ENCODE assay signal across 8 cellular contexts in the genomic region with DNA sequence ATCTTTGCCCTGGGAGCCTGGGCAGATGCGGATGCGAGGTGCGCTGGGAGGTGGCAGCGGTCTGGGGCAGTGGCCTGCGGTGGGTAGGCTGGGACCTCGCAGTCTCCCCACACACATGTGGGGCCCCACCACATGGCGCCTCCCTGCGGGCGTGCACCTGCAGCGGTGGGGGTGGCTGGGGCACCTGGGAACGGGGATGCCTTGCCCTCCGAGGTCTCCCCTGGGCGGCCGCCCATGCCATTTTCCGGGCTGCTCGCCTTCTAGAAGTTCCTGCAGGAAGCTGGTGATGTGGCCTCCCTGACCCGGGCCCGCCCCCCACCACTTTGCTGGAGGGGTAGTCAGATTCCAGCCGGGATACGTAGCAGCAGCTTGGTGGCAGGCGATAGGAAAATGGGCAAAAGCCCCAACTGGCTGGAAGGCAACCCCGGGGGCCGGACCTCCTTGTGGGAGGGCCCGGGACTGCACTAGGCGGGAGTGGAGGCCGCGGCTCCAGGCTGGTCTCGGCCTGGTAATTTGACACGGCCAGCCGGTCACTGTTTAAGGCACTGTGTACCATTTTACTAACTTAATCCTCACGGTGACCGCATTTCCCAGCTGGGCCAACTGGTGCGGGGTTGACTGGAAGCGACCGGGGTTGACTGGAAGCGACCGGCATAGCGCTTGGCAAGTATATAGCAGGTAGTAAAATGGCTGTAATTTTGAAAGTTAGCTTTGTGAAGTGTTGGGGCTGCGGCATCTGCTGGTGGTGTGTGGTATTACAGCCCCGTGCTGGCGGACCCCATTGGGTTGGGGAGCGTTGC. TPM values are rescaled to one million over a fixed set of nuclear protein-coding genes. Genes with fewer than 3 reads are reported as not detected.
A peak's percentile ranks its signal among the peaks of the same experiment; 100 is the strongest.
DNase-seq lines count a peak whose midpoint lies in the region; ATAC-seq and TF ChIP-seq lines count a peak whose summit lies in the region.

No MANE protein-coding gene starts in this region.

- H2BK120ac ChIP-seq in trophoblast cell (ENCODE audit: insufficient read depth, low read length, poor library complexity), result no peak overlapping the region

- H2AK5ac ChIP-seq in trophoblast cell (ENCODE audit: low read length), result no peak overlapping the region

- no CpG with 5 or more reads among the region's 42 CpGs for WGBS in trophoblast cell (ENCODE audit: extremely low coverage, insufficient coverage, insufficient read length)

- peak; percentile 71 for DNase-seq in ELR (ENCODE audit: low read depth)
- peak; percentile 61 for DNase-seq in LHCN-M2 (ENCODE audit: low read depth)
- DNase-seq in WTC11 (ENCODE audit: low spot score), result peak; percentile 88
- peak; percentile 64 for DNase-seq in fibroblast of gingiva (ENCODE audit: low read depth)
- peak; percentile 50 to 68 for DNase-seq in trophoblast cell

- no peak overlapping the region for H3K4me3 ChIP-seq in trophoblast cell (ENCODE audit: low read depth, low read length)

- H3K18ac ChIP-seq in trophoblast cell (ENCODE audit: low read length), result no peak overlapping the region

- H4K8ac ChIP-seq in trophoblast cell (ENCODE audit: low read depth, low read length), result peak overlapping the region; percentile 25

- ATAC-seq in WTC11 (peak; percentile 86), GM21528 (IDR thresholded peaks at IDR 0.05; ENCODE audit: low FRiP score, unreplicated experiment) (no peak), HG02981 (IDR thresholded peaks at IDR 0.05; ENCODE audit: unreplicated experiment) (no peak), HG03196 (IDR thresholded peaks at IDR 0.05; ENCODE audit: unreplicated experiment) (no peak)

- H2BK12ac ChIP-seq in trophoblast cell (ENCODE audit: low read length), result no peak overlapping the region

- no peaks in the 10 kb centered on the region for H3K27me3 Mint-ChIP-seq in WTC11 (ENCODE audit: low read depth)

- TF ChIP-seq CTCF in WTC11 (IDR thresholded peaks at IDR 0.05), result peak; percentile 99

- CTCF ChIA-PET in WTC11 (lab: Charles Lee), result interaction anchor here (0.6 to 8.1 kb wide), 46 partner anchors 8 to 461 kb away, joined by 3 to 182 read pairs (median 5); a partner anchor contains a TSS

- peaks cover 59 to 68% of the 10 kb centered on the region in 2 experiments for H3K36me3 ChIP-seq in trophoblast cell (ENCODE audit: control insufficient read depth in 1 of 2, insufficient read depth in 2 of 2, low read length in 2 of 2)

- H3K9ac ChIP-seq in trophoblast cell (ENCODE audit: low read length), result no peak overlapping the region

- peaks cover 46% of the 10 kb centered on the region for H3K36me3 Mint-ChIP-seq in WTC11

- peaks cover 0 to 3% of the 10 kb centered on the region in 2 experiments for H3K4me1 ChIP-seq in trophoblast cell (ENCODE audit: control insufficient read depth in 1 of 2, insufficient read depth in 2 of 2, low read length in 2 of 2)

- no peak overlapping the region for H4K12ac ChIP-seq in trophoblast cell (ENCODE audit: low read depth, low read length)

- H2BK5ac ChIP-seq in trophoblast cell (ENCODE audit: low read depth, low read length, poor library complexity), result no peak overlapping the region

- no peaks in the 10 kb centered on the region for H3K9me3 ChIP-seq in trophoblast cell (ENCODE audit: insufficient read depth, low read depth, low read length)

- no peak overlapping the region for H3K14ac ChIP-seq in trophoblast cell (ENCODE audit: low read length)

- no peak overlapping the region for H3K23ac ChIP-seq in trophoblast cell (ENCODE audit: low read length)

- no peak overlapping the region for H2AFZ ChIP-seq in trophoblast cell (ENCODE audit: insufficient read depth, low read length, poor library complexity)

- H3K4me2 ChIP-seq in trophoblast cell (ENCODE audit: low read length), result no peak overlapping the region

- H3K4me1 Mint-ChIP-seq in WTC11, result peaks cover 29% of the 10 kb centered on the region

- H3K4me3 Mint-ChIP-seq in WTC11, result peak overlapping the region; percentile 9

- peak overlapping the region; percentile 98 for H3K27ac Mint-ChIP-seq in WTC11

- H4K91ac ChIP-seq in trophoblast cell (ENCODE audit: low read depth, low read length), result no peak overlapping the region

- H3K4ac ChIP-seq in trophoblast cell (ENCODE audit: low read depth, low read length), result no peak overlapping the region

- no peak overlapping the region for H3K27ac ChIP-seq in trophoblast cell (ENCODE audit: low read depth, low read length)

- peaks cover 2% of the 10 kb centered on the region for H3K79me2 ChIP-seq in trophoblast cell (ENCODE audit: control insufficient read depth, insufficient read depth, low read length, poor library complexity)

- no peaks in the 10 kb centered on the region for H3K9me3 Mint-ChIP-seq in WTC11

- no peaks in the 10 kb centered on the region for H3K79me1 ChIP-seq in trophoblast cell (ENCODE audit: low read length)

- H3K27me3 ChIP-seq in trophoblast cell (ENCODE audit: insufficient read depth, low read length), result no peaks in the 10 kb centered on the region

- POLR2A ChIA-PET in WTC11 (lab: Charles Lee), result interaction anchor here (1.0 to 2.1 kb wide), 7 partner anchors 14 to 91 kb away, joined by 3 to 20 read pairs (median 6); a partner anchor contains a TSS

TF ChIP-seq in WTC11, 78 proteins besides CTCF, POLR2A, EP300 and RAD21 (continues in another document):
- TF ChIP-seq ZNF138 (CRISPR knock-in tag; conservative IDR thresholded peaks at IDR 0.05) (no peak), RORB (CRISPR knock-in tag; IDR thresholded peaks at IDR 0.05) (no peak), GABPB1 (CRISPR knock-in tag; IDR thresholded peaks at IDR 0.05) (no peak)
- TF ChIP-seq, protein P1, sequence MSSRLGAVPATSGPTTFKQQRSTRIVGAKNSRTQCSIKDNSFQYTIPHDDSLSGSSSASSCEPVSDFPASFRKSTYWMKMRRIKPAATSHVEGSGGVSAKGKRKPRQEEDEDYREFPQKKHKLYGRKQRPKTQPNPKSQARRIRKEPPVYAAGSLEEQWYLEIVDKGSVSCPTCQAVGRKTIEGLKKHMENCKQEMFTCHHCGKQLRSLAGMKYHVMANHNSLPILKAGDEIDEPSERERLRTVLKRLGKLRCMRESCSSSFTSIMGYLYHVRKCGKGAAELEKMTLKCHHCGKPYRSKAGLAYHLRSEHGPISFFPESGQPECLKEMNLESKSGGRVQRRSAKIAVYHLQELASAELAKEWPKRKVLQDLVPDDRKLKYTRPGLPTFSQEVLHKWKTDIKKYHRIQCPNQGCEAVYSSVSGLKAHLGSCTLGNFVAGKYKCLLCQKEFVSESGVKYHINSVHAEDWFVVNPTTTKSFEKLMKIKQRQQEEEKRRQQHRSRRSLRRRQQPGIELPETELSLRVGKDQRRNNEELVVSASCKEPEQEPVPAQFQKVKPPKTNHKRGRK (CRISPR knock-in tag; IDR thresholded peaks at IDR 0.05; ENCODE audit: borderline replicate concordance), result no peak
- TF ChIP-seq, protein P2, sequence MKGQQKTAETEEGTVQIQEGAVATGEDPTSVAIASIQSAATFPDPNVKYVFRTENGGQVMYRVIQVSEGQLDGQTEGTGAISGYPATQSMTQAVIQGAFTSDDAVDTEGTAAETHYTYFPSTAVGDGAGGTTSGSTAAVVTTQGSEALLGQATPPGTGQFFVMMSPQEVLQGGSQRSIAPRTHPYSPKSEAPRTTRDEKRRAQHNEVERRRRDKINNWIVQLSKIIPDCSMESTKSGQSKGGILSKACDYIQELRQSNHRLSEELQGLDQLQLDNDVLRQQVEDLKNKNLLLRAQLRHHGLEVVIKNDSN (CRISPR knock-in tag; IDR thresholded peaks at IDR 0.05), result no peak
- TF ChIP-seq, protein P3, sequence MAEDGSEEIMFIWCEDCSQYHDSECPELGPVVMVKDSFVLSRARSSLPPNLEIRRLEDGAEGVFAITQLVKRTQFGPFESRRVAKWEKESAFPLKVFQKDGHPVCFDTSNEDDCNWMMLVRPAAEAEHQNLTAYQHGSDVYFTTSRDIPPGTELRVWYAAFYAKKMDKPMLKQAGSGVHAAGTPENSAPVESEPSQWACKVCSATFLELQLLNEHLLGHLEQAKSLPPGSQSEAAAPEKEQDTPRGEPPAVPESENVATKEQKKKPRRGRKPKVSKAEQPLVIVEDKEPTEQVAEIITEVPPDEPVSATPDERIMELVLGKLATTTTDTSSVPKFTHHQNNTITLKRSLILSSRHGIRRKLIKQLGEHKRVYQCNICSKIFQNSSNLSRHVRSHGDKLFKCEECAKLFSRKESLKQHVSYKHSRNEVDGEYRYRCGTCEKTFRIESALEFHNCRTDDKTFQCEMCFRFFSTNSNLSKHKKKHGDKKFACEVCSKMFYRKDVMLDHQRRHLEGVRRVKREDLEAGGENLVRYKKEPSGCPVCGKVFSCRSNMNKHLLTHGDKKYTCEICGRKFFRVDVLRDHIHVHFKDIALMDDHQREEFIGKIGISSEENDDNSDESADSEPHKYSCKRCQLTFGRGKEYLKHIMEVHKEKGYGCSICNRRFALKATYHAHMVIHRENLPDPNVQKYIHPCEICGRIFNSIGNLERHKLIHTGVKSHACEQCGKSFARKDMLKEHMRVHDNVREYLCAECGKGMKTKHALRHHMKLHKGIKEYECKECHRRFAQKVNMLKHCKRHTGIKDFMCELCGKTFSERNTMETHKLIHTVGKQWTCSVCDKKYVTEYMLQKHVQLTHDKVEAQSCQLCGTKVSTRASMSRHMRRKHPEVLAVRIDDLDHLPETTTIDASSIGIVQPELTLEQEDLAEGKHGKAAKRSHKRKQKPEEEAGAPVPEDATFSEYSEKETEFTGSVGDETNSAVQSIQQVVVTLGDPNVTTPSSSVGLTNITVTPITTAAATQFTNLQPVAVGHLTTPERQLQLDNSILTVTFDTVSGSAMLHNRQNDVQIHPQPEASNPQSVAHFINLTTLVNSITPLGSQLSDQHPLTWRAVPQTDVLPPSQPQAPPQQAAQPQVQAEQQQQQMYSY (CRISPR knock-in tag; IDR thresholded peaks at IDR 0.05), result peak; percentile 60

RNA-seq across cellular contexts. Expression of a gene that starts 38.5 kb away (rescaled TPM):
- total RNA-seq in LHCN-M2 (2014; rRNA removed) (5.6 and 6.4 TPM in 2 replicates), WTC11 (2021) (392 to 434 TPM (median 423 TPM) in 3 replicates)
- 22.1 TPM for polyA plus RNA-seq in LHCN-M2 (2012)
- 159 and 165 TPM in 2 replicates for polyA plus RNA-seq in trophoblast cell (2013)

Comparison
In these comparisons a context has a peak if more than half of its experiments do, and no peak if none do; other contexts are left out.
1. RNA of a gene that starts 38.5 kb away (total RNA-seq): 392 to 434 TPM in WTC11; 5.6 to 6.4 TPM in LHCN-M2; every median in the first group is over 10 times any median in the second.
2. Peak in every context shown above with its lines, with median percentiles within 50 percentile points of each other: DNase-seq.